Comparison of ENCODE assay signal across 20 cellular contexts in genomic region chr10:80442879-80443278, GRCh38. TPM values are rescaled to one million over a fixed set of nuclear protein-coding genes. Genes with fewer than 3 reads are reported as not detected.
DNase-seq lines count a peak whose midpoint lies in the region; ATAC-seq, FAIRE-seq and TF ChIP-seq lines count a peak whose summit lies in the region.
"Had no signal": no experiment of that assay in that cellular context is flagged by ENCODE, and none has a peak within 500 bp of the region (broad histone marks: within the 10 kb centered on the region; RNA-seq: fewer than 3 reads in every experiment).

No MANE protein-coding gene starts in this region.

- H3K4me3 ChIP-seq in BLaER1 (no peak overlapping the region), mesenchymal stem cell (ENCODE audit: insufficient read depth in 1 of 2, low read depth in 1 of 2, low read length in 2 of 2) (no peak overlapping the region)
- H3K4me3 ChIP-seq: esophagus squamous epithelium, upper lobe of right lung had no signal

- no peak overlapping the region for H2BK5ac ChIP-seq in mesenchymal stem cell (ENCODE audit: low read depth, low read length, poor library complexity, severe bottlenecking)

- peak overlapping the region in 1 of 2 experiments; percentile 24 for H3K4ac ChIP-seq in mesenchymal stem cell (ENCODE audit: low read depth in 1 of 2, low read length in 2 of 2)

- H3K27ac ChIP-seq in BLaER1 (peak overlapping the region; percentile 15; the same call in 1 of the 2 replicates), VCaP (peak overlapping the region; percentile 38), mesenchymal stem cell (ENCODE audit: low read length, poor library complexity, severe bottlenecking) (no peak overlapping the region)
- H3K27ac ChIP-seq: upper lobe of right lung had no signal

- DNase-seq in ELR (ENCODE audit: low read depth) (peak; percentile 57), mesenchymal stem cell (peak; percentile 38), GM19239 (ENCODE audit: insufficient read length, low spot score) (no peak)
- DNase-seq: activated B cell treated with CpG ODN at 0.5 μM for 24 hours; activated CD4-positive, alpha-beta T cell treated with anti-CD3 and anti-CD28 coated beads, Interleukin-2, amount 50 U/mL, for 4 hours; activated gamma-delta T cell; activated naive CD8-positive, alpha-beta T cell treated with anti-CD3 and anti-CD28 coated beads, Interleukin-2, amount 50 U/mL, for 24 hours; effector CD8-positive, alpha-beta T cell; esophagus squamous epithelium; natural killer cell; NCI-H1092 treated with DMSO at 0.1 percent for 48 hours; NCI-H2029; NCI-H345; stimulated activated CD4-positive, alpha-beta T cell treated with anti-CD3 and anti-CD28 coated beads, Interleukin-15, amount 100 ng/mL, for 24 hours; upper lobe of right lung had no signal

- no peak for TF ChIP-seq POLR2A in GM18505 (IDR thresholded peaks at IDR 0.05; ENCODE audit: borderline replicate concordance, extremely low read depth, insufficient read depth, insufficient read length)

- TF ChIP-seq CTCF in VCaP (conservative IDR thresholded peaks at IDR 0.05), result no peak

- no peak overlapping the region for H2BK15ac ChIP-seq in mesenchymal stem cell (ENCODE audit: low read depth, poor library complexity, severe bottlenecking)

- no peak overlapping the region for H3K4me2 ChIP-seq in BLaER1
- no peak overlapping the region for H3K4me2 ChIP-seq in mesenchymal stem cell (ENCODE audit: low read length, poor library complexity, severe bottlenecking)

- H3K18ac ChIP-seq in mesenchymal stem cell (ENCODE audit: low read depth in 1 of 2, low read length in 2 of 2), result peak overlapping the region in 1 of 2 experiments; percentile 45

- no peaks in the 10 kb centered on the region for H3K9me3 ChIP-seq in BLaER1
- no peaks in the 10 kb centered on the region for H3K9me3 ChIP-seq in mesenchymal stem cell (ENCODE audit: control insufficient read depth, low read length)
- H3K9me3 ChIP-seq: esophagus squamous epithelium, upper lobe of right lung had no signal

- no peaks in the 10 kb centered on the region for H4K20me1 ChIP-seq in BLaER1

- H3K27me3 ChIP-seq in BLaER1 (no peaks in the 10 kb centered on the region), mesenchymal stem cell (ENCODE audit: control insufficient read depth in 1 of 2, insufficient read depth in 1 of 2, low read length in 2 of 2) (peaks cover 0 to 8% of the 10 kb centered on the region in 2 experiments)
- H3K27me3 ChIP-seq: esophagus squamous epithelium, upper lobe of right lung had no signal

- no peak overlapping the region for H2BK120ac ChIP-seq in mesenchymal stem cell (ENCODE audit: low read depth, low read length)

- 25% methylated on average over 1 of the region's 3 CpGs for WGBS in mesenchymal stem cell

- no peak overlapping the region for H4K91ac ChIP-seq in mesenchymal stem cell (ENCODE audit: low read length)

- FAIRE-seq in GM19239 (lab: Jason Lieb, UNC), result no peak

- H2AFZ ChIP-seq in mesenchymal stem cell (ENCODE audit: low read depth, low read length), result no peak overlapping the region

- no peaks in the 10 kb centered on the region for H3K79me1 ChIP-seq in mesenchymal stem cell (replicated peaks; ENCODE audit: low read length, poor library complexity, severe bottlenecking)

- H2AK5ac ChIP-seq in mesenchymal stem cell (ENCODE audit: low read length, severe bottlenecking), result no peak overlapping the region

- H3K9ac ChIP-seq in BLaER1 (no peak overlapping the region; the same call in 1 of the 2 replicates), mesenchymal stem cell (ENCODE audit: low read length) (no peak overlapping the region)

- H4K8ac ChIP-seq in mesenchymal stem cell (ENCODE audit: low read length), result peak overlapping the region; percentile 35

- H3K4me1 ChIP-seq in BLaER1, result peaks cover 50% of the 10 kb centered on the region
- peaks cover 11% of the 10 kb centered on the region for H3K4me1 ChIP-seq in mesenchymal stem cell (ENCODE audit: control insufficient read depth, insufficient read depth, low read depth, low read length)

- H3K36me3 ChIP-seq in BLaER1 (no peaks in the 10 kb centered on the region), mesenchymal stem cell (ENCODE audit: control insufficient read depth in 1 of 2, insufficient read depth in 2 of 2, low read depth in 1 of 2, low read length in 2 of 2) (no peaks in the 10 kb centered on the region)
- H3K36me3 ChIP-seq: esophagus squamous epithelium, upper lobe of right lung had no signal

- no peak overlapping the region for H3K14ac ChIP-seq in mesenchymal stem cell (ENCODE audit: low read length in 2 of 2)

- ATAC-seq in HG03432 (IDR thresholded peaks at IDR 0.05; ENCODE audit: unreplicated experiment) (no peak), HG02588 (IDR thresholded peaks at IDR 0.05; ENCODE audit: unreplicated experiment) (no peak), GM18505 (IDR thresholded peaks at IDR 0.05; ENCODE audit: unreplicated experiment) (no peak)

- no peak overlapping the region for H3K23ac ChIP-seq in mesenchymal stem cell (ENCODE audit: low read length in 2 of 2)

- H2BK12ac ChIP-seq in mesenchymal stem cell (ENCODE audit: low read length in 2 of 2), result no peak overlapping the region

RNA-seq across cellular contexts. Expression of gene TSPAN14, which starts 11.2 kb away (rescaled TPM):
- polyA plus RNA-seq in mesenchymal stem cell (2013, experiment 1 of 2), result 42.9 TPM
- polyA plus RNA-seq in mesenchymal stem cell (2013, experiment 2 of 2), result 44.5 TPM

RNA-seq across cellular contexts. Expression of gene PRXL2A, which starts 34.5 kb away (rescaled TPM):
- 214 TPM for polyA plus RNA-seq in mesenchymal stem cell (2013, experiment 1 of 2)
- 220 TPM for polyA plus RNA-seq in mesenchymal stem cell (2013, experiment 2 of 2)
